ENCODE assay signal across 21 cellular contexts in the genomic region with DNA sequence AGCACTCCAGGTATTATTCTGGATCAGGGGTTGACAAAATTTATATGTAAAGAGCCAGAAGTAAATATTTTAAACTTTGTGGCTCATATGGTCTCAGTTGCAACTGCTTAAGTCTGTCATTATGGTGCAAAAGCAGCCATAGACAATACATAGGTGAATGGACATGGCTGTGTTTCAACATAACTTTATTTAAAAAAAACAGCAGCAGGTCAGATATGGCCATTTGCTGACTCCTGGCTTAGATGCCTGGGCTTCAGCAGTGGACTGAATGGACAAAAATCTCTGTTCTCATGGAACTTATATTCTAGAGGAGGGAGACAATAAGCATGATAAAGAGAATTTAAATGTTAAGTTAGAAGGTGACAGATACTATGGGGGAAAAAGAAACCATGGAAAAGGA. TPM values are rescaled to one million over a fixed set of nuclear protein-coding genes. Genes with fewer than 3 reads are reported as not detected.
"Had no signal": no experiment of that assay in that cellular context is flagged by ENCODE, and none has a peak within 500 bp of the region (broad histone marks: within the 10 kb centered on the region; RNA-seq: fewer than 3 reads in every experiment).

No MANE protein-coding gene starts in this region.

- H3K27me3 ChIP-seq: neural progenitor cell had no signal

- H3K4me3 ChIP-seq: mucosa of descending colon, neural progenitor cell, prostate gland, skin epidermis, thoracic aorta had no signal

- H3K9me3 ChIP-seq: mucosa of descending colon, prostate gland, thoracic aorta had no signal

- H3K27ac ChIP-seq: neural progenitor cell, prostate gland, thoracic aorta had no signal

- ATAC-seq: activated CD4-positive, alpha-beta T cell treated with anti-CD3 and anti-CD28 coated beads for 36 hours; esophagus mucosa; stimulated activated effector memory CD8-positive, alpha-beta T cell treated with anti-CD3 and anti-CD28 coated beads, Interleukin-12 subunit alpha, Interleukin-12 subunit beta, amount 100 ng/mL, for 72 hours had no signal

- H3K36me3 ChIP-seq: neural progenitor cell, prostate gland, thoracic aorta had no signal

- DNase-seq: activated CD4-positive, alpha-beta T cell treated with anti-CD3 and anti-CD28 coated beads for 36 hours; activated CD4-positive, alpha-beta T cell treated with anti-CD3 and anti-CD28 coated beads, Interleukin-2, amount 50 U/mL, for 48 hours; activated gamma-delta T cell; cerebellar nuclear complex; effector CD4-positive, alpha-beta T cell; hippocampal formation; left cardiac atrium; mucosa of descending colon; naive B cell; right cardiac atrium; stimulated activated CD4-positive, alpha-beta T cell treated with anti-CD3 and anti-CD28 coated beads, Interleukin-4, amount 100 ng/mL, for 24 hours had no signal

- H3K4me1 ChIP-seq: neural progenitor cell, prostate gland had no signal

RNA-seq across cellular contexts. Expression of gene XCR1, which starts 20.0 kb away (rescaled TPM):
- total RNA-seq: activated CD4-positive, alpha-beta T cell treated with anti-CD3 and anti-CD28 coated beads for 36 hours; astrocyte; mammary epithelial cell; osteocyte; prostate gland; T-helper 2 cell treated with Interferon-gamma antibody and Interleukin-4, amounts not matched to agents 100 ng/mL and 5 ng/mL, for 36 hours; thoracic aorta had no signal
- polyA plus RNA-seq: mammary epithelial cell, right cardiac atrium had no signal
